Comparison of ENCODE assay signal across 10 cellular contexts in the genomic region with DNA sequence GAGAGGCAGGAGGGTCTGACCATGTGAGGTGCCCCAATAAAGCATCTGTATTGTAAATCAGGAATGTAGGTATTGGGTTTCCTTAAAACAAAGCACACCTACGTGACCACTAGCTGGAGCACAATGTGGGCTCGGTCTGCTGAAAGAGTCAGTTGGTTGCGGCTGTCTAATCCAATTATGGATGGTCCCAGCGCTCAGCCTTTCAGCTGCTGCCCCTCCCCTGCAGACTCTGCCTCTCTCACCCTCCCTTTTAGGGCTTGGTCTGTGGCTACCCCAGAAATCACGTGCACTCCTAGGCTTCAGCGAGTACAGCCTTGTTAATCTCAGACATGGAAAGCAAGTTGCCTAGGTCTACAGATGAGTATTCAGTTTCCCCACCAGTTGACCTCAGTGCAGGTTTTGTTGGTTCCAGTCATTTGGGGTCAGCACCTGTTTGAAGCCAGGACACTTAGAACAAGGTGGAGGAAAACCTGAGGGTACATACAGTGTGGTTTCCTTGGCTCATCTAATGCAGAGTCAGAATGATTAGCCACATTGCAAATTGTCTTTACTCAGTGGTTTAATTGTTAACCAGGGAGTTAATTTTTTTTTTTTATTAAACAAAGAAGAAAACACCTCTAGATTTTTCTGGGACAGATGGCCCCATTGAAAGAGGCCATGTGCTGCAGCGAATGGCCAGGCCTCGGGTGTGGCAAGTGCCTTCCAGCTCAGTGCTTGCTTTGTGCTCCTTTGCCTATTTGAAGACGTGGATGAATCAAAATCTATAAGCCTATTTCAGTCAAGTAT.
DNase-seq lines count a peak whose midpoint lies in the region; ATAC-seq and TF ChIP-seq lines count a peak whose summit lies in the region.
"Had no signal": no experiment of that assay in that cellular context is flagged by ENCODE, and none has a peak within 500 bp of the region (broad histone marks: within the 10 kb centered on the region; RNA-seq: fewer than 3 reads in every experiment).

No MANE protein-coding gene starts in this region.

- H3K27me3 ChIP-seq in ectodermal cell (ENCODE audit: control insufficient read depth, insufficient read depth, low read length, poor library complexity, severe bottlenecking) (no peaks in the 10 kb centered on the region), thyroid gland (no peaks in the 10 kb centered on the region)
- H3K27me3 ChIP-seq in CD4-positive, alpha-beta T cell (ENCODE audit: control insufficient read depth, insufficient read depth, low read length), result no peaks in the 10 kb centered on the region

- H3K27ac ChIP-seq in ectodermal cell (ENCODE audit: insufficient read depth, low read depth, low read length, poor library complexity, severe bottlenecking), result peak overlapping the region; percentile 70
- no peak overlapping the region for H3K27ac ChIP-seq in CD4-positive, alpha-beta T cell (ENCODE audit: low read depth, low read length)
- H3K27ac ChIP-seq in thyroid gland, result peak overlapping the region in 1 of 3 donors; percentile 3

- peaks cover 62% of the 10 kb centered on the region for H3K4me1 Mint-ChIP-seq in type B pancreatic cell (ENCODE audit: unreplicated experiment)
- peaks cover 63% of the 10 kb centered on the region for H3K4me1 Mint-ChIP-seq in CD4-positive, alpha-beta T cell (ENCODE audit: low read depth)
- H3K4me1 Mint-ChIP-seq: activated B cell treated with CpG ODN at 0.5 μM for 24 hours had no signal

- intact Hi-C loops in CD4-positive, alpha-beta T cell (cut with DNase I, micrococcal nuclease), result no loop called here
- intact Hi-C loops in thyroid gland (cut with DNase I), result loop anchor here (5.0 to 10.0 kb wide), 2 partner anchors 61 to 279 kb away; no protein-coding TSS in a partner anchor

- peak; percentile 77 for ATAC-seq in HG03460 (IDR thresholded peaks at IDR 0.05; ENCODE audit: unreplicated experiment)
- no peak for ATAC-seq in CD4-positive, alpha-beta T cell (ENCODE audit: poor library complexity)

- no peaks in the 10 kb centered on the region for H3K36me3 Mint-ChIP-seq in type B pancreatic cell
- no peaks in the 10 kb centered on the region for H3K36me3 Mint-ChIP-seq in CD4-positive, alpha-beta T cell (ENCODE audit: low read depth)

- H3K36me3 ChIP-seq in ectodermal cell (ENCODE audit: control insufficient read depth, insufficient read depth, low read length) (no peaks in the 10 kb centered on the region), thyroid gland (no peaks in the 10 kb centered on the region)

- peak overlapping the region; percentile 49 for H3K4me3 Mint-ChIP-seq in type B pancreatic cell
- no peak overlapping the region for H3K4me3 Mint-ChIP-seq in CD4-positive, alpha-beta T cell
- H3K4me3 Mint-ChIP-seq: activated B cell treated with CpG ODN at 0.5 μM for 24 hours; stimulated activated naive CD8-positive, alpha-beta T cell treated with anti-CD3 and anti-CD28 coated beads, Interleukin-15, Interleukin-2, amounts not matched to agents 100 ng/mL and 50 ng/mL, for 24 hours had no signal

- no peak for TF ChIP-seq CTCF in type B pancreatic cell (conservative IDR thresholded peaks at IDR 0.05)
- TF ChIP-seq CTCF in CD4-positive, alpha-beta T cell (IDR thresholded peaks at IDR 0.05), result no peak
- TF ChIP-seq CTCF in thyroid gland (IDR thresholded peaks at IDR 0.05), result no peak

- POLR2A ChIA-PET in CD4-positive, alpha-beta T cell (lab: Charles Lee), result no interaction called here

- CTCF ChIA-PET in CD4-positive, alpha-beta T cell (lab: Charles Lee), result no interaction called here

- H3K27ac Mint-ChIP-seq in type B pancreatic cell, result peak overlapping the region; percentile 7
- no peak overlapping the region for H3K27ac Mint-ChIP-seq in CD4-positive, alpha-beta T cell
- H3K27ac Mint-ChIP-seq: activated B cell treated with CpG ODN at 0.5 μM for 24 hours; stimulated activated naive CD8-positive, alpha-beta T cell treated with anti-CD3 and anti-CD28 coated beads, Interleukin-15, Interleukin-2, amounts not matched to agents 100 ng/mL and 50 ng/mL, for 24 hours had no signal

- DNase-seq in stimulated activated CD4-positive, alpha-beta T cell treated with anti-CD3 and anti-CD28 coated beads, Interleukin-15, amount 100 ng/mL, for 24 hours, result peak; percentile 12
- DNase-seq in stimulated activated CD4-positive, alpha-beta T cell treated with anti-CD3 and anti-CD28 coated beads, Interleukin-4, amount 100 ng/mL, for 4 hours, result no peak
- no peak for DNase-seq in type B pancreatic cell (ENCODE audit: extremely low spot score, unreplicated experiment)
- DNase-seq in CD4-positive, alpha-beta T cell, result no peak
- DNase-seq in thyroid gland, result no peak
- no peak for DNase-seq in H4 (ENCODE audit: low spot score)
- DNase-seq: activated B cell treated with CpG ODN at 0.5 μM for 24 hours had no signal

- H3K27me3 Mint-ChIP-seq in type B pancreatic cell, result no peaks in the 10 kb centered on the region
- H3K27me3 Mint-ChIP-seq in CD4-positive, alpha-beta T cell, result no peaks in the 10 kb centered on the region

- WGBS in ectodermal cell, 2 experiments, result 26 to 32% methylated on average over 9 of the region's 9 CpGs
- 85 to 89% methylated on average over 9 of the region's 9 CpGs for WGBS in thyroid gland, 2 donors

- no peak for TF ChIP-seq POLR2A in thyroid gland (IDR thresholded peaks at IDR 0.05)

- no peak overlapping the region for H3K4me3 ChIP-seq in ectodermal cell (ENCODE audit: insufficient read depth, low read depth, low read length)
- H3K4me3 ChIP-seq in thyroid gland (replicated peaks in 1 of 3), result no peak overlapping the region

- no peaks in the 10 kb centered on the region for H3K9me3 Mint-ChIP-seq in type B pancreatic cell
- no peaks in the 10 kb centered on the region for H3K9me3 Mint-ChIP-seq in CD4-positive, alpha-beta T cell
- H3K9me3 Mint-ChIP-seq: activated B cell treated with CpG ODN at 0.5 μM for 24 hours; stimulated activated naive CD8-positive, alpha-beta T cell treated with anti-CD3 and anti-CD28 coated beads, Interleukin-15, Interleukin-2, amounts not matched to agents 100 ng/mL and 50 ng/mL, for 24 hours had no signal

- H3K9me3 ChIP-seq in ectodermal cell (ENCODE audit: control insufficient read depth, low read length) (no peaks in the 10 kb centered on the region), thyroid gland (no peaks in the 10 kb centered on the region)
- no peaks in the 10 kb centered on the region for H3K9me3 ChIP-seq in CD4-positive, alpha-beta T cell (ENCODE audit: control insufficient read depth, low read length)

- H3K4me1 ChIP-seq in ectodermal cell (ENCODE audit: control insufficient read depth, insufficient read depth, low read length), result peaks cover 59% of the 10 kb centered on the region
- peaks cover 20 to 32% of the 10 kb centered on the region in 2 donors for H3K4me1 ChIP-seq in thyroid gland
